13 cellular contexts compared by ENCODE assay signal in the genomic region with DNA sequence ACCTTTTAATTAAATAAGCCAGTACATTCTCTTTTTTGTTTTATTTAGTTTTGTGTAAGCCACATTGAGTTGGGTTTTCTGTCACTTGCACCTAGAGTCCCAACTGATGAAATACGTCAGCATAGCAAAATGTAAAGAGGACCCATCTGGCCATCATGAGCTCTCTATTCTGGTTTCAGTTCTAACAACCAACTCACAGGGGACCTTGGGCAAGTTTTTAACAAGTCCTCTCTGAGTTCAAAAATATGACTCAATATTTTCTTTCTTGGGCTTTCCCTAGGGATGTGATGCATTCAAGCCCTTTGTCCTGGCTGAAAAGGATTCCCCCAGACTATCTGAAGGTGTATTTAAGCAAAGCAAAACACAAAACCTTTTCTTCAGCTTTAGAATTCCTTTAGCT. TPM values are rescaled to one million over a fixed set of nuclear protein-coding genes. Genes with fewer than 3 reads are reported as not detected.
DNase-seq lines count a peak whose midpoint lies in the region; ATAC-seq, FAIRE-seq and TF ChIP-seq lines count a peak whose summit lies in the region.
"Had no signal": no experiment of that assay in that cellular context is flagged by ENCODE, and none has a peak within 500 bp of the region (broad histone marks: within the 10 kb centered on the region; RNA-seq: fewer than 3 reads in every experiment).

No MANE protein-coding gene starts in this region.

- ATAC-seq in GM18502 (IDR thresholded peaks at IDR 0.05; ENCODE audit: poor library complexity, unreplicated experiment) (peak; percentile 82), GM19468 (IDR thresholded peaks at IDR 0.05; ENCODE audit: extremely low read depth, unreplicated experiment) (peak; percentile 35), HG03025 (IDR thresholded peaks at IDR 0.05; ENCODE audit: low FRiP score, unreplicated experiment) (peak; percentile 85), GM12878 (peak; percentile 97)

- no peak overlapping the region for H3K27ac ChIP-seq in GM12878 (ENCODE audit: control insufficient read depth, insufficient read depth)
- H3K27ac ChIP-seq: ascending aorta, right atrium auricular region had no signal

- H3K4me1 ChIP-seq in GM12878 (ENCODE audit: control insufficient read depth, insufficient read depth, low read length) = no peaks in the 10 kb centered on the region
- H3K4me1 ChIP-seq: ascending aorta, right atrium auricular region had no signal

- no peaks in the 10 kb centered on the region for H3K27me3 ChIP-seq in GM12878 (replicated peaks in 1 of 2; ENCODE audit: control insufficient read depth in 2 of 2, insufficient read depth in 2 of 2, low read length in 1 of 2)
- H3K27me3 ChIP-seq: ascending aorta, right atrium auricular region had no signal

- SMC1A ChIA-PET in GM12878 (lab: Charles Lee; ENCODE audit: uncharacterized antibody, unreplicated experiment) = interaction anchor here (0.9 to 1.9 kb wide), 3 partner anchors 10 to 426 kb away, joined by 3 to 14 read pairs (median 3); no protein-coding TSS in a partner anchor

- TF ChIP-seq CTCF in GM12878 (IDR thresholded peaks at IDR 0.05 in 2 of 3, conservative IDR thresholded peaks at IDR 0.05 in 1 of 3; ENCODE audit: control insufficient read depth in 2 of 3, extremely low read depth in 1 of 3, insufficient read depth in 1 of 3, low read depth in 3 of 3, low read length in 3 of 3) = no peak

- 0% methylated on average over 1 of the region's 1 CpG for WGBS in GM12878 (ENCODE audit: insufficient coverage, insufficient replicate concordance, low lambda C conversion rate, missing lambda C conversion rate)

- no peaks in the 10 kb centered on the region for H3K79me2 ChIP-seq in GM12878 (ENCODE audit: control insufficient read depth, insufficient read depth, low read length)

- no peaks in the 10 kb centered on the region for H3K9me3 ChIP-seq in GM12878 (replicated peaks; ENCODE audit: control insufficient read depth, insufficient read depth, low read length)

- no peaks in the 10 kb centered on the region for H3K36me3 ChIP-seq in GM12878 (ENCODE audit: control insufficient read depth in 2 of 2, insufficient read depth in 2 of 2, low read length in 1 of 2)
- H3K36me3 ChIP-seq: ascending aorta, right atrium auricular region had no signal

- CTCF ChIA-PET in GM12878 (lab: Yijun Ruan, JAX) = interaction anchor here (0.8 to 4.0 kb wide), 4 partner anchors 10 to 362 kb away, joined by 3 to 30 read pairs (median 4); no protein-coding TSS in a partner anchor

- H3K9ac ChIP-seq in GM12878 (ENCODE audit: control insufficient read depth, insufficient read depth, low read length) = no peak overlapping the region

- intact Hi-C loops in GM12878 (cut with micrococcal nuclease; ENCODE audit: unreplicated experiment) = no loop called here

- TF ChIP-seq EP300 in GM12878 (IDR thresholded peaks at IDR 0.05; ENCODE audit: borderline replicate concordance in 1 of 2, control insufficient read depth in 1 of 2, low read depth in 2 of 2, low read length in 2 of 2) = peak in 1 of 2 experiments; percentile 68; a peak in 1 of 4 replicates

- no peak for TF ChIP-seq POLR2A in GM12878 (IDR thresholded peaks at IDR 0.05; ENCODE audit: low read depth, low read length)

- no peak overlapping the region for H2AFZ ChIP-seq in GM12878 (ENCODE audit: control insufficient read depth, low read depth, low read length)

- POLR2A ChIA-PET in GM12878 (lab: Charles Lee) = interaction anchor here (0.5 to 0.6 kb wide), 2 partner anchors 46 to 94 kb away, joined by 3 to 4 read pairs; partner anchors contain the start of gene C3orf33

- no peak for TF ChIP-seq RAD21 in GM12878 (IDR thresholded peaks at IDR 0.05; ENCODE audit: insufficient read depth, low read depth, low read length)

- in situ Hi-C loops in GM12878 (cut with MboI) = no loop called here

- no peak for FAIRE-seq in GM12878 (lab: Jason Lieb, UNC)

- no peaks in the 10 kb centered on the region for H4K20me1 ChIP-seq in GM12878 (ENCODE audit: control insufficient read depth, insufficient read depth)

- no peak overlapping the region for H3K4me2 ChIP-seq in GM12878 (ENCODE audit: control insufficient read depth, insufficient read depth)

- H3K4me3 ChIP-seq in GM12878 = no peak overlapping the region
- H3K4me3 ChIP-seq: ascending aorta, lung, right atrium auricular region had no signal

- no TSS peak for BruUV-seq in GM12878 (replicated peaks; lab: Mats Ljungman, UMichigan)

- DNase-seq in GM12878 (ENCODE audit: low read depth, low spot score) (peak; percentile 21), HK-2 (ENCODE audit: unreplicated experiment) (no peak), HT-29 (ENCODE audit: low spot score) (no peak), AG08396 (ENCODE audit: low spot score) (no peak)
- DNase-seq in effector CD8-positive, alpha-beta T cell (lab: John Stamatoyannopoulos, UW) = no peak
- DNase-seq: activated CD4-positive, alpha-beta T cell treated with anti-CD3 and anti-CD28 coated beads, Interleukin-2, amount 50 U/mL, for 1 hour; NCI-H1417 treated with DMSO at 0.1 percent for 48 hours had no signal

- RAD21 ChIA-PET in GM12878 (lab: Charles Lee; ENCODE audit: unreplicated experiment) = interaction anchor here (1.2 to 3.0 kb wide), 2 partner anchors 10 to 25 kb away, joined by 4 to 26 read pairs; no protein-coding TSS in a partner anchor

TF ChIP-seq in GM12878, 131 proteins besides CTCF, POLR2A, EP300 and RAD21 (continues in another document):
- TF ChIP-seq, protein P1, sequence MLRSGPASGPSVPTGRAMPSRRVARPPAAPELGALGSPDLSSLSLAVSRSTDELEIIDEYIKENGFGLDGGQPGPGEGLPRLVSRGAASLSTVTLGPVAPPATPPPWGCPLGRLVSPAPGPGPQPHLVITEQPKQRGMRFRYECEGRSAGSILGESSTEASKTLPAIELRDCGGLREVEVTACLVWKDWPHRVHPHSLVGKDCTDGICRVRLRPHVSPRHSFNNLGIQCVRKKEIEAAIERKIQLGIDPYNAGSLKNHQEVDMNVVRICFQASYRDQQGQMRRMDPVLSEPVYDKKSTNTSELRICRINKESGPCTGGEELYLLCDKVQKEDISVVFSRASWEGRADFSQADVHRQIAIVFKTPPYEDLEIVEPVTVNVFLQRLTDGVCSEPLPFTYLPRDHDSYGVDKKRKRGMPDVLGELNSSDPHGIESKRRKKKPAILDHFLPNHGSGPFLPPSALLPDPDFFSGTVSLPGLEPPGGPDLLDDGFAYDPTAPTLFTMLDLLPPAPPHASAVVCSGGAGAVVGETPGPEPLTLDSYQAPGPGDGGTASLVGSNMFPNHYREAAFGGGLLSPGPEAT (IDR thresholded peaks at IDR 0.05; ENCODE audit: low read depth) = peak; percentile 64; the same call in 1 of the 2 replicates
- TF ChIP-seq JUNB (IDR thresholded peaks at IDR 0.05) (peak; percentile 43; the same call in 1 of the 2 replicates), MTA2 (IDR thresholded peaks at IDR 0.05; ENCODE audit: low read depth) (peak; percentile 61; the same call in 1 of the 2 replicates), RELA (IDR thresholded peaks at IDR 0.05; ENCODE audit: borderline replicate concordance, partially characterized antibody) (no peak), EED (IDR thresholded peaks at IDR 0.05; ENCODE audit: low read depth) (no peak), NR2C1 (IDR thresholded peaks at IDR 0.05) (no peak), CBFB (IDR thresholded peaks at IDR 0.05; ENCODE audit: low read depth) (no peak), IKZF1 (conservative IDR thresholded peaks at IDR 0.05) (peak; percentile 52; the same call in 1 of the 2 replicates), E2F4 (IDR thresholded peaks at IDR 0.05; ENCODE audit: low read depth, low read length) (no peak), IKZF2 (IDR thresholded peaks at IDR 0.05) (peak; percentile 68 to 73; a peak in 3 of 4 replicates), NBN (IDR thresholded peaks at IDR 0.05) (0 out of 2 replicates have a peak, but pooled peaks have one; percentile 26), SREBF1 (IDR thresholded peaks at IDR 0.05; ENCODE audit: low read length) (no peak), CEBPB (IDR thresholded peaks at IDR 0.05; ENCODE audit: borderline replicate concordance in 1 of 2, low read depth in 2 of 2, low read length in 2 of 2) (no peak), ZNF622 (IDR thresholded peaks at IDR 0.05) (no peak), KLF5 (IDR thresholded peaks at IDR 0.05; ENCODE audit: partially characterized antibody) (no peak), MEF2B (IDR thresholded peaks at IDR 0.05; ENCODE audit: partially characterized antibody, poor library complexity, severe bottlenecking) (peak; percentile 73), ATF7 (IDR thresholded peaks at IDR 0.05; ENCODE audit: low read depth) (no peak), MTA3 (IDR thresholded peaks at IDR 0.05; ENCODE audit: borderline replicate concordance, low read length) (no peak), PML (IDR thresholded peaks at IDR 0.05; ENCODE audit: low read length) (no peak)

RNA-seq across cellular contexts. Expression of gene PLCH1, which starts 32.9 kb away (rescaled TPM):
- 0.10 TPM in 1 of 2 replicates, not detected in the other for total RNA-seq in GM12878 (2013; cell fraction: nucleolus; rRNA removed)
- total RNA-seq in GM12878 (2014; rRNA removed) (0.05 TPM in 1 of 2 replicates, not detected in the other), GM12878 (2014; rRNA removed; fragmentation: Illumina TruSeq; extraction: Trizol) (0.04 and 0.09 TPM in 2 replicates), GM12878 (2021) (0.03 and 0.05 TPM in 2 replicates)
- polyA plus RNA-seq in GM12878 (2011; ENCODE audit: low read depth) = not detected
- polyA plus RNA-seq in GM12878 (2011; rRNA removed) (0.22 and 0.24 TPM in 2 replicates), GM12878 (2014; fragmentation: Illumina TruSeq; extraction: Trizol) (0.03 and 0.06 TPM in 2 replicates), GM12878 (2014; fragmentation: Nextera tagmentation; extraction: Ambion mirVana) (not detected), GM12878 (2014; rRNA removed) (0.05 TPM in 1 of 2 replicates, not detected in the other), GM12878 (2016; fragmentation: Nextera tagmentation; extraction: Ambion mirVana) (under 1 TPM in 1 of 2 experiments, not detected in 1; 0.03 TPM)
- polyA plus RNA-seq in GM12878 (2011; cell fraction: cytosol; rRNA removed) = 0.10 and 0.28 TPM in 2 replicates
- polyA plus RNA-seq in GM12878 (2011; cell fraction: nucleus; rRNA removed) = 0.16 and 0.18 TPM in 2 replicates
- polyA plus RNA-seq in GM12878 (2012) = not detected in 2 replicates
- 0.57 and 0.73 TPM in 2 replicates for polyA minus RNA-seq in GM12878 (2011; rRNA and poly(A)+ RNA removed)
- 0.21 TPM in 1 of 2 replicates, not detected in the other for polyA minus RNA-seq in GM12878 (2011; cell fraction: cytosol; rRNA and poly(A)+ RNA removed)
- polyA minus RNA-seq in GM12878 (2011; cell fraction: nucleus; rRNA and poly(A)+ RNA removed) = 0.48 and 0.60 TPM in 2 replicates
- 1.9 TPM in 2 replicates for total RNA-seq in HT-29 (2014; rRNA removed; shearing (Covaris generic))
- total RNA-seq: ascending aorta had no signal

Comparison
In these comparisons a context has a peak if more than half of its experiments do, and no peak if none do; other contexts are left out.
1. ATAC-seq: peak in every context shown above with its lines; median percentile 97 in GM12878; 85 in HG03025; 82 in GM18502; 35 in GM19468.